Comparison of ENCODE assay signal across 27 cellular contexts in the genomic region with DNA sequence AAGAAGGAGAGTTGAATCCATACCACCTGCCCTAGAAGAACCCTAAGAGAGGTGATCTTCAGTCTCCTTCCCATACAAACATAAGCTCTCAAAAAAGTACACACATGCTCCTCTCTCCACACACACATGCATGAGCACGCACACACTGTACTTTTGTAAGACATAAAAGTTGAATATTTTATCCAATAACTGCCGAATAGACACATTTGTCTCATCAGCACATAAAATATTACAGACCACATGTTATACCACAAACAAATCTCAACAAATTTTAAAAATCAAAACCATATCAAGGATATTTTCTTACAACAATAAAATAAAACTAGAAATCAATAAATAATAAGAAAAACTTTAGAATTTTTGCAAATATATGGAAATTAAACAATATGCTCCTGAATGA. TPM values are rescaled to one million over a fixed set of nuclear protein-coding genes. Genes with fewer than 3 reads are reported as not detected.
A peak's percentile ranks its signal among the peaks of the same experiment; 100 is the strongest.
DNase-seq lines count a peak whose midpoint lies in the region; ATAC-seq, FAIRE-seq and TF ChIP-seq lines count a peak whose summit lies in the region.
"Had no signal": no experiment of that assay in that cellular context is flagged by ENCODE, and none has a peak within 500 bp of the region (broad histone marks: within the 10 kb centered on the region; RNA-seq: fewer than 3 reads in every experiment).

No MANE protein-coding gene starts in this region.

- no peak for TF ChIP-seq EP300 in HepG2 (IDR thresholded peaks at IDR 0.05; ENCODE audit: low read depth in 2 of 2, low read length in 2 of 2)
- TF ChIP-seq EP300 in HepG2 (CRISPR knock-in tag; IDR thresholded peaks at IDR 0.05; ENCODE audit: borderline replicate concordance): no peak
- no peak for TF ChIP-seq EP300 in K562 (IDR thresholded peaks at IDR 0.05; ENCODE audit: low read length)

- H3K4me3 ChIP-seq in HepG2 (replicated peaks in 1 of 3; ENCODE audit: insufficient read depth in 1 of 3, low read depth in 2 of 3, low read length in 3 of 3) (no peak overlapping the region), right lobe of liver (no peak overlapping the region), K562 (no peak overlapping the region)
- H3K4me3 ChIP-seq: GM23248 had no signal

- no peaks in the 10 kb centered on the region for H3K9me1 ChIP-seq in K562 (ENCODE audit: control insufficient read depth, insufficient read depth, low read length)

- TF ChIP-seq POLR2A in HepG2 (IDR thresholded peaks at IDR 0.05; ENCODE audit: insufficient read depth in 1 of 2, low read depth in 2 of 2, low read length in 2 of 2): no peak
- no peak for TF ChIP-seq POLR2A in right lobe of liver (IDR thresholded peaks at IDR 0.05)
- TF ChIP-seq POLR2A in K562 (conservative IDR thresholded peaks at IDR 0.05): no peak

- H3K79me2 ChIP-seq in HepG2 (ENCODE audit: insufficient read depth, low read length): no peaks in the 10 kb centered on the region
- H3K79me2 ChIP-seq in K562 (ENCODE audit: control insufficient read depth, insufficient read depth, low read length): no peaks in the 10 kb centered on the region

- in situ Hi-C loops in HepG2 (cut with HindIII; ENCODE audit: extremely low pct_ligation_motif_present, low pct_unique_long_range_greater_than_20kb): no loop called here
- in situ Hi-C loops in K562 (cut with MboI): no loop called here

- DNase-seq in HepG2 (ENCODE audit: low spot score) (no peak), right lobe of liver (no peak), K562 (ENCODE audit: extremely low read depth in 1 of 4, low spot score in 3 of 4) (no peak), GOT3 (lab: John Stamatoyannopoulos, UW) (no peak), NCI-H2196 (lab: John Stamatoyannopoulos, UW; ENCODE audit: unreplicated experiment) (no peak), NCI-H146 (lab: John Stamatoyannopoulos, UW) (no peak)
- DNase-seq: 8988T; ACHN; BE2C; C1 segment of cervical spinal cord; CD4-positive, CD25-positive, alpha-beta regulatory T cell; CD8-positive, alpha-beta memory T cell; COR-L47; DMS 273 treated with DMSO at 0.1 percent for 48 hours; DMS53; DND-41; EL; GM23248; H7; HFFc6; KBM-7 had no signal

- POLR2A ChIA-PET in HepG2 (lab: Yijun Ruan, JAX): no interaction called here
- POLR2A ChIA-PET in K562 (lab: Yijun Ruan, JAX): no interaction called here

- FAIRE-seq in HepG2 (lab: Jason Lieb, UNC) (no peak), K562 (lab: Jason Lieb, UNC) (no peak), islet of Langerhans (lab: Jason Lieb, UNC) (peak; percentile 73)
- FAIRE-seq: GM12891, GM19239 had no signal

- no peaks in the 10 kb centered on the region for H3K4me1 ChIP-seq in HepG2 (ENCODE audit: insufficient read depth, low read length)
- no peaks in the 10 kb centered on the region for H3K4me1 ChIP-seq in right lobe of liver
- H3K4me1 ChIP-seq in K562 (replicated peaks in 1 of 2; ENCODE audit: control insufficient read depth in 2 of 2, insufficient read depth in 2 of 2, low read length in 2 of 2): no peaks in the 10 kb centered on the region
- H3K4me1 ChIP-seq: BE2C had no signal

- H3K36me3 ChIP-seq in HepG2 (replicated peaks in 1 of 2; ENCODE audit: control insufficient read depth in 1 of 2, insufficient read depth in 2 of 2, low read length in 2 of 2): no peaks in the 10 kb centered on the region
- no peaks in the 10 kb centered on the region for H3K36me3 ChIP-seq in right lobe of liver
- H3K36me3 ChIP-seq in K562 (ENCODE audit: control insufficient read depth, insufficient read depth, low read length): no peaks in the 10 kb centered on the region
- H3K36me3 ChIP-seq: BE2C had no signal

- H3K27ac ChIP-seq in HepG2 (ENCODE audit: extremely low read length, insufficient read depth, low read length) (no peak overlapping the region), right lobe of liver (no peak overlapping the region), K562 (ENCODE audit: extremely low read depth, low read depth, low read length) (no peak overlapping the region)
- H3K27ac ChIP-seq: GM23248 had no signal

- BruUV-seq in HepG2 (replicated peaks; lab: Mats Ljungman, UMichigan) (no TSS peak), K562 (replicated peaks; lab: Mats Ljungman, UMichigan) (no TSS peak)

- H3K9me3 ChIP-seq in HepG2 (ENCODE audit: low read length) (no peaks in the 10 kb centered on the region), right lobe of liver (no peaks in the 10 kb centered on the region), K562 (replicated peaks; ENCODE audit: control insufficient read depth, insufficient read depth, low read depth, low read length) (no peaks in the 10 kb centered on the region)
- H3K9me3 ChIP-seq: BE2C had no signal

- H3K27me3 ChIP-seq in HepG2 (ENCODE audit: control insufficient read depth in 1 of 2, insufficient read depth in 2 of 2, low read length in 2 of 2) (no peaks in the 10 kb centered on the region), right lobe of liver (no peaks in the 10 kb centered on the region), K562 (ENCODE audit: control insufficient read depth in 2 of 2, insufficient read depth in 2 of 2, low read length in 2 of 2) (peaks cover 0 to 10% of the 10 kb centered on the region in 2 experiments; a peak in 4 of 5 replicates)
- H3K27me3 ChIP-seq: BE2C had no signal

- 21% methylated on average over 2 of the region's 2 CpGs for WGBS in HepG2 (ENCODE audit: low lambda C conversion rate)
- WGBS in right lobe of liver (ENCODE audit: insufficient coverage, low coverage, low lambda C conversion rate, missing lambda C conversion rate): 60% methylated on average over 2 of the region's 2 CpGs
- WGBS in K562 (ENCODE audit: insufficient coverage, low coverage, missing lambda C conversion rate): 3% methylated on average over 2 of the region's 2 CpGs

- H4K20me1 ChIP-seq in HepG2 (ENCODE audit: insufficient read depth, low read length) (no peaks in the 10 kb centered on the region), K562 (replicated peaks; ENCODE audit: control insufficient read depth, insufficient read depth, low read length) (no peaks in the 10 kb centered on the region)

- intact Hi-C loops in HepG2 (cut with micrococcal nuclease; ENCODE audit: unreplicated experiment): no loop called here
- intact Hi-C loops in right lobe of liver (cut with DNase I): no loop called here
- intact Hi-C loops in K562 (cut with micrococcal nuclease): no loop called here

- CTCF ChIA-PET in HepG2 (lab: Yijun Ruan, JAX; ENCODE audit: low intra/inter-chr PET ratio, low total read pairs) (no interaction called here), K562 (lab: Yijun Ruan, JAX; ENCODE audit: low intra/inter-chr PET ratio) (no interaction called here)

- H3K9ac ChIP-seq in HepG2 (ENCODE audit: insufficient read depth, low read depth, low read length) (no peak overlapping the region), K562 (ENCODE audit: insufficient read depth in 1 of 2, low read depth in 2 of 2, low read length in 2 of 2) (no peak overlapping the region)
- H3K9ac ChIP-seq: GM23248 had no signal

- TF ChIP-seq CTCF in HepG2 (CRISPR knock-in tag; IDR thresholded peaks at IDR 0.05) (no peak), right lobe of liver (IDR thresholded peaks at IDR 0.05) (no peak), K562 (IDR thresholded peaks at IDR 0.05 in 2 of 3, conservative IDR thresholded peaks at IDR 0.05 in 1 of 3; ENCODE audit: insufficient read depth in 2 of 3, low read depth in 1 of 3, low read length in 3 of 3) (no peak)

- no peak for TF ChIP-seq RAD21 in HepG2 (CRISPR knock-in tag; IDR thresholded peaks at IDR 0.05)
- TF ChIP-seq RAD21 in K562 (CRISPR knock-in tag; conservative IDR thresholded peaks at IDR 0.05 in 1 of 2, IDR thresholded peaks at IDR 0.05 in 1 of 2): no peak

- H3K4me2 ChIP-seq in HepG2 (ENCODE audit: low read depth, low read length) (no peak overlapping the region), K562 (ENCODE audit: insufficient read depth, low read length) (no peak overlapping the region)

- no peak for ATAC-seq in HepG2
- ATAC-seq in right lobe of liver: no peak
- ATAC-seq in K562: no peak
- ATAC-seq: HCT116 had no signal

- H2AFZ ChIP-seq in HepG2 (ENCODE audit: low read length) (no peak overlapping the region), K562 (ENCODE audit: low read depth, low read length) (no peak overlapping the region)
- H2AFZ ChIP-seq: GM23248 had no signal

RNA-seq across cellular contexts. Expression of a gene that starts 2.7 kb away (rescaled TPM):
- total RNA-seq in HepG2 (2016; rRNA removed; fragmentation: Illumina TruSeq; extraction: Trizol) (not detected in 2 replicates), right lobe of liver (not detected), K562 (2014; rRNA removed) (not detected in 2 replicates), K562 (2014; rRNA removed; fragmentation: Illumina TruSeq; extraction: Trizol) (not detected in 2 replicates), K562 (2015; rRNA removed; fragmentation: Illumina TruSeq; extraction: Trizol) (not detected in 2 replicates), K562 (2021) (not detected in 2 replicates)
- total RNA-seq in HepG2 (2016; cell fraction: cytosol; rRNA removed; fragmentation: Illumina TruSeq; extraction: Trizol; ENCODE audit: low read depth): not detected in 2 replicates
- not detected in 2 replicates for total RNA-seq in HepG2 (2016; cell fraction: insoluble cytoplasmic fraction; rRNA removed; fragmentation: Illumina TruSeq; extraction: Trizol)
- total RNA-seq in HepG2 (2016; cell fraction: membrane; rRNA removed; fragmentation: Illumina TruSeq; extraction: Trizol): not detected in 2 replicates
- total RNA-seq in HepG2 (2016; cell fraction: nucleus; rRNA removed; fragmentation: Illumina TruSeq; extraction: Trizol): not detected in 2 replicates
- polyA plus RNA-seq in HepG2 (2011; rRNA removed) (not detected in 2 replicates), K562 (2011; rRNA removed) (not detected in 2 replicates), K562 (2014; fragmentation: Illumina TruSeq; extraction: Trizol) (not detected in 2 replicates), K562 (2014; fragmentation: Nextera tagmentation; extraction: Ambion mirVana) (not detected), K562 (2014; rRNA removed) (not detected in 2 replicates)
- not detected in 2 replicates for polyA plus RNA-seq in HepG2 (2011; cell fraction: cytosol; rRNA removed)
- polyA plus RNA-seq in HepG2 (2011; cell fraction: nucleus; rRNA removed): not detected in 2 replicates
- not detected in 2 replicates for polyA plus RNA-seq in HepG2 (2012)
- polyA plus RNA-seq in HepG2 (2016; cell fraction: cytosol; fragmentation: Illumina TruSeq; extraction: Trizol; ENCODE audit: low read depth): not detected in 2 replicates
- polyA plus RNA-seq in HepG2 (2016; cell fraction: insoluble cytoplasmic fraction; fragmentation: Illumina TruSeq; extraction: Trizol; ENCODE audit: low read depth): not detected in 2 replicates
- not detected in 2 replicates for polyA plus RNA-seq in HepG2 (2016; cell fraction: membrane; fragmentation: Illumina TruSeq; extraction: Trizol; ENCODE audit: low read depth)
- not detected in 2 replicates for polyA plus RNA-seq in HepG2 (2016; cell fraction: nucleus; fragmentation: Illumina TruSeq; extraction: Trizol; ENCODE audit: insufficient read depth, low read depth)
- not detected in 2 replicates for polyA minus RNA-seq in HepG2 (2011; rRNA and poly(A)+ RNA removed; ENCODE audit: low replicate concordance)
- not detected in 2 replicates for polyA minus RNA-seq in HepG2 (2011; cell fraction: cytosol; rRNA and poly(A)+ RNA removed)
- polyA minus RNA-seq in HepG2 (2011; cell fraction: nucleus; rRNA and poly(A)+ RNA removed): not detected in 2 replicates
- total RNA-seq in K562 (2011; cell fraction: chromatin; rRNA removed; ENCODE audit: low replicate concordance): not detected in 2 replicates
- total RNA-seq in K562 (2011; cell fraction: nucleolus; rRNA removed): not detected in 2 replicates
- total RNA-seq in K562 (2011; cell fraction: nucleoplasm; rRNA removed): not detected in 2 replicates
- polyA plus RNA-seq in K562 (2011; cell fraction: cytosol; rRNA removed): not detected in 2 replicates
- polyA plus RNA-seq in K562 (2011; cell fraction: nucleus; rRNA removed): not detected in 2 replicates
- not detected in 2 replicates for polyA plus RNA-seq in K562 (2012)
- not detected in 2 replicates for polyA minus RNA-seq in K562 (2011; rRNA and poly(A)+ RNA removed)
- polyA minus RNA-seq in K562 (2011; cell fraction: cytosol; rRNA and poly(A)+ RNA removed): not detected in 2 replicates
- polyA minus RNA-seq in K562 (2011; cell fraction: nucleus; rRNA and poly(A)+ RNA removed): not detected in 2 replicates
- total RNA-seq: CD4-positive, CD25-positive, alpha-beta regulatory T cell; CD8-positive, alpha-beta memory T cell; G401; GM23248; H7; HFFc6; HT-29 had no signal
- polyA plus RNA-seq: CD4-positive, CD25-positive, alpha-beta regulatory T cell; CD8-positive, alpha-beta memory T cell; GM23248 had no signal

RNA-seq across cellular contexts. Expression of a gene that starts 15.0 kb away (rescaled TPM):
- total RNA-seq in HepG2 (2016; rRNA removed; fragmentation: Illumina TruSeq; extraction: Trizol) (not detected in 2 replicates), right lobe of liver (under 1 TPM in 1 of 6 experiments, not detected in 5; 0.31 TPM), K562 (2014; rRNA removed) (not detected in 2 replicates), K562 (2014; rRNA removed; fragmentation: Illumina TruSeq; extraction: Trizol) (not detected in 2 replicates), K562 (2015; rRNA removed; fragmentation: Illumina TruSeq; extraction: Trizol) (not detected in 2 replicates), K562 (2021) (not detected in 2 replicates)
- total RNA-seq in HepG2 (2016; cell fraction: cytosol; rRNA removed; fragmentation: Illumina TruSeq; extraction: Trizol; ENCODE audit: low read depth): not detected in 2 replicates
- not detected in 2 replicates for total RNA-seq in HepG2 (2016; cell fraction: insoluble cytoplasmic fraction; rRNA removed; fragmentation: Illumina TruSeq; extraction: Trizol)
- total RNA-seq in HepG2 (2016; cell fraction: membrane; rRNA removed; fragmentation: Illumina TruSeq; extraction: Trizol): not detected in 2 replicates
- not detected in 2 replicates for total RNA-seq in HepG2 (2016; cell fraction: nucleus; rRNA removed; fragmentation: Illumina TruSeq; extraction: Trizol)
- polyA plus RNA-seq in HepG2 (2011; rRNA removed) (not detected in 2 replicates), K562 (2011; rRNA removed) (not detected in 2 replicates), K562 (2014; fragmentation: Illumina TruSeq; extraction: Trizol) (not detected in 2 replicates), K562 (2014; fragmentation: Nextera tagmentation; extraction: Ambion mirVana) (not detected), K562 (2014; rRNA removed) (not detected in 2 replicates)
- not detected in 2 replicates for polyA plus RNA-seq in HepG2 (2011; cell fraction: cytosol; rRNA removed)
- polyA plus RNA-seq in HepG2 (2011; cell fraction: nucleus; rRNA removed): not detected in 2 replicates
- polyA plus RNA-seq in HepG2 (2012): not detected in 2 replicates
- not detected in 2 replicates for polyA plus RNA-seq in HepG2 (2016; cell fraction: cytosol; fragmentation: Illumina TruSeq; extraction: Trizol; ENCODE audit: low read depth)
- polyA plus RNA-seq in HepG2 (2016; cell fraction: insoluble cytoplasmic fraction; fragmentation: Illumina TruSeq; extraction: Trizol; ENCODE audit: low read depth): not detected in 2 replicates
- polyA plus RNA-seq in HepG2 (2016; cell fraction: membrane; fragmentation: Illumina TruSeq; extraction: Trizol; ENCODE audit: low read depth): not detected in 2 replicates
- not detected in 2 replicates for polyA plus RNA-seq in HepG2 (2016; cell fraction: nucleus; fragmentation: Illumina TruSeq; extraction: Trizol; ENCODE audit: insufficient read depth, low read depth)
- polyA minus RNA-seq in HepG2 (2011; rRNA and poly(A)+ RNA removed; ENCODE audit: low replicate concordance): not detected in 2 replicates
- not detected in 2 replicates for polyA minus RNA-seq in HepG2 (2011; cell fraction: cytosol; rRNA and poly(A)+ RNA removed)
- polyA minus RNA-seq in HepG2 (2011; cell fraction: nucleus; rRNA and poly(A)+ RNA removed): not detected in 2 replicates
- not detected in 2 replicates for total RNA-seq in K562 (2011; cell fraction: chromatin; rRNA removed; ENCODE audit: low replicate concordance)
- not detected in 2 replicates for total RNA-seq in K562 (2011; cell fraction: nucleolus; rRNA removed)
- total RNA-seq in K562 (2011; cell fraction: nucleoplasm; rRNA removed): not detected in 2 replicates
- polyA plus RNA-seq in K562 (2011; cell fraction: cytosol; rRNA removed): 0.09 TPM in 1 of 2 replicates, not detected in the other
- polyA plus RNA-seq in K562 (2011; cell fraction: nucleus; rRNA removed): not detected in 2 replicates
- 0.11 TPM in 1 of 2 replicates, not detected in the other for polyA plus RNA-seq in K562 (2012)
- polyA minus RNA-seq in K562 (2011; rRNA and poly(A)+ RNA removed): not detected in 2 replicates
- polyA minus RNA-seq in K562 (2011; cell fraction: cytosol; rRNA and poly(A)+ RNA removed): not detected in 2 replicates
- not detected in 2 replicates for polyA minus RNA-seq in K562 (2011; cell fraction: nucleus; rRNA and poly(A)+ RNA removed)
- total RNA-seq: CD4-positive, CD25-positive, alpha-beta regulatory T cell; CD8-positive, alpha-beta memory T cell; G401; GM23248; H7; HFFc6 had no signal
- polyA plus RNA-seq: CD4-positive, CD25-positive, alpha-beta regulatory T cell; CD8-positive, alpha-beta memory T cell; GM23248 had no signal

RNA-seq across cellular contexts. Expression of a gene that starts 16.1 kb away (rescaled TPM):
- total RNA-seq in HepG2 (2016; rRNA removed; fragmentation: Illumina TruSeq; extraction: Trizol): not detected in 2 replicates
- not detected in 2 replicates for total RNA-seq in HepG2 (2016; cell fraction: cytosol; rRNA removed; fragmentation: Illumina TruSeq; extraction: Trizol; ENCODE audit: low read depth)
- not detected in 2 replicates for total RNA-seq in HepG2 (2016; cell fraction: insoluble cytoplasmic fraction; rRNA removed; fragmentation: Illumina TruSeq; extraction: Trizol)
- total RNA-seq in HepG2 (2016; cell fraction: membrane; rRNA removed; fragmentation: Illumina TruSeq; extraction: Trizol): not detected in 2 replicates
- total RNA-seq in HepG2 (2016; cell fraction: nucleus; rRNA removed; fragmentation: Illumina TruSeq; extraction: Trizol): not detected in 2 replicates
- not detected in 2 replicates for polyA plus RNA-seq in HepG2 (2011; rRNA removed)
- not detected in 2 replicates for polyA plus RNA-seq in HepG2 (2011; cell fraction: cytosol; rRNA removed)
- not detected in 2 replicates for polyA plus RNA-seq in HepG2 (2011; cell fraction: nucleus; rRNA removed)
- polyA plus RNA-seq in HepG2 (2012): not detected in 2 replicates
- polyA plus RNA-seq in HepG2 (2016; cell fraction: cytosol; fragmentation: Illumina TruSeq; extraction: Trizol; ENCODE audit: low read depth): not detected in 2 replicates
- polyA plus RNA-seq in HepG2 (2016; cell fraction: insoluble cytoplasmic fraction; fragmentation: Illumina TruSeq; extraction: Trizol; ENCODE audit: low read depth): not detected in 2 replicates
- not detected in 2 replicates for polyA plus RNA-seq in HepG2 (2016; cell fraction: membrane; fragmentation: Illumina TruSeq; extraction: Trizol; ENCODE audit: low read depth)
- not detected in 2 replicates for polyA plus RNA-seq in HepG2 (2016; cell fraction: nucleus; fragmentation: Illumina TruSeq; extraction: Trizol; ENCODE audit: insufficient read depth, low read depth)
- polyA minus RNA-seq in HepG2 (2011; rRNA and poly(A)+ RNA removed; ENCODE audit: low replicate concordance): not detected in 2 replicates
- polyA minus RNA-seq in HepG2 (2011; cell fraction: cytosol; rRNA and poly(A)+ RNA removed): not detected in 2 replicates
- polyA minus RNA-seq in HepG2 (2011; cell fraction: nucleus; rRNA and poly(A)+ RNA removed): not detected in 2 replicates
- total RNA-seq in right lobe of liver: not detected
- not detected in 2 replicates for total RNA-seq in K562 (2011; cell fraction: chromatin; rRNA removed; ENCODE audit: low replicate concordance)
- total RNA-seq in K562 (2011; cell fraction: nucleolus; rRNA removed): not detected in 2 replicates
- total RNA-seq in K562 (2011; cell fraction: nucleoplasm; rRNA removed): not detected in 2 replicates
- total RNA-seq in K562 (2014; rRNA removed): not detected in 2 replicates
- total RNA-seq in K562 (2014; rRNA removed; fragmentation: Illumina TruSeq; extraction: Trizol): not detected in 2 replicates
- total RNA-seq in K562 (2015; rRNA removed; fragmentation: Illumina TruSeq; extraction: Trizol): not detected in 2 replicates
- not detected in 2 replicates for total RNA-seq in K562 (2021)
- polyA plus RNA-seq in K562 (2011; rRNA removed): not detected in 2 replicates
- not detected in 2 replicates for polyA plus RNA-seq in K562 (2011; cell fraction: cytosol; rRNA removed)
- polyA plus RNA-seq in K562 (2011; cell fraction: nucleus; rRNA removed): not detected in 2 replicates
- not detected in 2 replicates for polyA plus RNA-seq in K562 (2012)
- polyA plus RNA-seq in K562 (2014; fragmentation: Illumina TruSeq; extraction: Trizol): not detected in 2 replicates
- not detected for polyA plus RNA-seq in K562 (2014; fragmentation: Nextera tagmentation; extraction: Ambion mirVana)
- polyA plus RNA-seq in K562 (2014; rRNA removed): not detected in 2 replicates
- not detected in 2 replicates for polyA minus RNA-seq in K562 (2011; rRNA and poly(A)+ RNA removed)
- polyA minus RNA-seq in K562 (2011; cell fraction: cytosol; rRNA and poly(A)+ RNA removed): not detected in 2 replicates
- polyA minus RNA-seq in K562 (2011; cell fraction: nucleus; rRNA and poly(A)+ RNA removed): not detected in 2 replicates
- total RNA-seq: CD4-positive, CD25-positive, alpha-beta regulatory T cell; CD8-positive, alpha-beta memory T cell; G401; GM23248; H7; HFFc6; HT-29 had no signal
- polyA plus RNA-seq: CD4-positive, CD25-positive, alpha-beta regulatory T cell; CD8-positive, alpha-beta memory T cell; GM23248 had no signal

RNA-seq across cellular contexts. Expression of a gene that starts 39.6 kb away (rescaled TPM):
- total RNA-seq in HepG2 (2016; rRNA removed; fragmentation: Illumina TruSeq; extraction: Trizol) (not detected in 2 replicates), right lobe of liver (not detected), K562 (2014; rRNA removed) (not detected in 2 replicates), K562 (2014; rRNA removed; fragmentation: Illumina TruSeq; extraction: Trizol) (not detected in 2 replicates), K562 (2015; rRNA removed; fragmentation: Illumina TruSeq; extraction: Trizol) (not detected in 2 replicates), K562 (2021) (not detected in 2 replicates)
- not detected in 2 replicates for total RNA-seq in HepG2 (2016; cell fraction: cytosol; rRNA removed; fragmentation: Illumina TruSeq; extraction: Trizol; ENCODE audit: low read depth)
- total RNA-seq in HepG2 (2016; cell fraction: insoluble cytoplasmic fraction; rRNA removed; fragmentation: Illumina TruSeq; extraction: Trizol): not detected in 2 replicates
- not detected in 2 replicates for total RNA-seq in HepG2 (2016; cell fraction: membrane; rRNA removed; fragmentation: Illumina TruSeq; extraction: Trizol)
- not detected in 2 replicates for total RNA-seq in HepG2 (2016; cell fraction: nucleus; rRNA removed; fragmentation: Illumina TruSeq; extraction: Trizol)
- polyA plus RNA-seq in HepG2 (2011; rRNA removed) (not detected in 2 replicates), K562 (2011; rRNA removed) (not detected in 2 replicates), K562 (2014; fragmentation: Illumina TruSeq; extraction: Trizol) (not detected in 2 replicates), K562 (2014; fragmentation: Nextera tagmentation; extraction: Ambion mirVana) (not detected), K562 (2014; rRNA removed) (not detected in 2 replicates)
- not detected in 2 replicates for polyA plus RNA-seq in HepG2 (2011; cell fraction: cytosol; rRNA removed)
- polyA plus RNA-seq in HepG2 (2011; cell fraction: nucleus; rRNA removed): not detected in 2 replicates
- polyA plus RNA-seq in HepG2 (2012): not detected in 2 replicates
- polyA plus RNA-seq in HepG2 (2016; cell fraction: cytosol; fragmentation: Illumina TruSeq; extraction: Trizol; ENCODE audit: low read depth): not detected in 2 replicates
- polyA plus RNA-seq in HepG2 (2016; cell fraction: insoluble cytoplasmic fraction; fragmentation: Illumina TruSeq; extraction: Trizol; ENCODE audit: low read depth): not detected in 2 replicates
- not detected in 2 replicates for polyA plus RNA-seq in HepG2 (2016; cell fraction: membrane; fragmentation: Illumina TruSeq; extraction: Trizol; ENCODE audit: low read depth)
- not detected in 2 replicates for polyA plus RNA-seq in HepG2 (2016; cell fraction: nucleus; fragmentation: Illumina TruSeq; extraction: Trizol; ENCODE audit: insufficient read depth, low read depth)
- polyA minus RNA-seq in HepG2 (2011; rRNA and poly(A)+ RNA removed; ENCODE audit: low replicate concordance): not detected in 2 replicates
- not detected in 2 replicates for polyA minus RNA-seq in HepG2 (2011; cell fraction: cytosol; rRNA and poly(A)+ RNA removed)
- polyA minus RNA-seq in HepG2 (2011; cell fraction: nucleus; rRNA and poly(A)+ RNA removed): not detected in 2 replicates
- not detected in 2 replicates for total RNA-seq in K562 (2011; cell fraction: chromatin; rRNA removed; ENCODE audit: low replicate concordance)
- total RNA-seq in K562 (2011; cell fraction: nucleolus; rRNA removed): not detected in 2 replicates
- not detected in 2 replicates for total RNA-seq in K562 (2011; cell fraction: nucleoplasm; rRNA removed)
- polyA plus RNA-seq in K562 (2011; cell fraction: cytosol; rRNA removed): not detected in 2 replicates
- polyA plus RNA-seq in K562 (2011; cell fraction: nucleus; rRNA removed): not detected in 2 replicates
- polyA plus RNA-seq in K562 (2012): not detected in 2 replicates
- not detected in 2 replicates for polyA minus RNA-seq in K562 (2011; rRNA and poly(A)+ RNA removed)
- not detected in 2 replicates for polyA minus RNA-seq in K562 (2011; cell fraction: cytosol; rRNA and poly(A)+ RNA removed)
- not detected in 2 replicates for polyA minus RNA-seq in K562 (2011; cell fraction: nucleus; rRNA and poly(A)+ RNA removed)
- total RNA-seq: CD4-positive, CD25-positive, alpha-beta regulatory T cell; CD8-positive, alpha-beta memory T cell; G401; GM23248; H7; HFFc6; HT-29 had no signal
- polyA plus RNA-seq: CD4-positive, CD25-positive, alpha-beta regulatory T cell; CD8-positive, alpha-beta memory T cell; GM23248 had no signal

RNA-seq across cellular contexts. Expression of a gene that starts 44.4 kb away (rescaled TPM):
- not detected in 2 replicates for total RNA-seq in HepG2 (2016; rRNA removed; fragmentation: Illumina TruSeq; extraction: Trizol)
- not detected in 2 replicates for total RNA-seq in HepG2 (2016; cell fraction: cytosol; rRNA removed; fragmentation: Illumina TruSeq; extraction: Trizol; ENCODE audit: low read depth)
- not detected in 2 replicates for total RNA-seq in HepG2 (2016; cell fraction: insoluble cytoplasmic fraction; rRNA removed; fragmentation: Illumina TruSeq; extraction: Trizol)
- not detected in 2 replicates for total RNA-seq in HepG2 (2016; cell fraction: membrane; rRNA removed; fragmentation: Illumina TruSeq; extraction: Trizol)
- total RNA-seq in HepG2 (2016; cell fraction: nucleus; rRNA removed; fragmentation: Illumina TruSeq; extraction: Trizol): not detected in 2 replicates
- polyA plus RNA-seq in HepG2 (2011; rRNA removed): not detected in 2 replicates
- not detected in 2 replicates for polyA plus RNA-seq in HepG2 (2011; cell fraction: cytosol; rRNA removed)
- not detected in 2 replicates for polyA plus RNA-seq in HepG2 (2011; cell fraction: nucleus; rRNA removed)
- polyA plus RNA-seq in HepG2 (2012): not detected in 2 replicates
- polyA plus RNA-seq in HepG2 (2016; cell fraction: cytosol; fragmentation: Illumina TruSeq; extraction: Trizol; ENCODE audit: low read depth): not detected in 2 replicates
- polyA plus RNA-seq in HepG2 (2016; cell fraction: insoluble cytoplasmic fraction; fragmentation: Illumina TruSeq; extraction: Trizol; ENCODE audit: low read depth): not detected in 2 replicates
- polyA plus RNA-seq in HepG2 (2016; cell fraction: membrane; fragmentation: Illumina TruSeq; extraction: Trizol; ENCODE audit: low read depth): not detected in 2 replicates
- polyA plus RNA-seq in HepG2 (2016; cell fraction: nucleus; fragmentation: Illumina TruSeq; extraction: Trizol; ENCODE audit: insufficient read depth, low read depth): not detected in 2 replicates
- polyA minus RNA-seq in HepG2 (2011; rRNA and poly(A)+ RNA removed; ENCODE audit: low replicate concordance): not detected in 2 replicates
- polyA minus RNA-seq in HepG2 (2011; cell fraction: cytosol; rRNA and poly(A)+ RNA removed): not detected in 2 replicates
- not detected in 2 replicates for polyA minus RNA-seq in HepG2 (2011; cell fraction: nucleus; rRNA and poly(A)+ RNA removed)
- not detected for total RNA-seq in right lobe of liver
- not detected in 2 replicates for total RNA-seq in K562 (2011; cell fraction: chromatin; rRNA removed; ENCODE audit: low replicate concordance)
- total RNA-seq in K562 (2011; cell fraction: nucleolus; rRNA removed): not detected in 2 replicates
- total RNA-seq in K562 (2011; cell fraction: nucleoplasm; rRNA removed): not detected in 2 replicates
- total RNA-seq in K562 (2014; rRNA removed): not detected in 2 replicates
- not detected in 2 replicates for total RNA-seq in K562 (2014; rRNA removed; fragmentation: Illumina TruSeq; extraction: Trizol)
- not detected in 2 replicates for total RNA-seq in K562 (2015; rRNA removed; fragmentation: Illumina TruSeq; extraction: Trizol)
- total RNA-seq in K562 (2021): not detected in 2 replicates
- polyA plus RNA-seq in K562 (2011; rRNA removed): not detected in 2 replicates
- not detected in 2 replicates for polyA plus RNA-seq in K562 (2011; cell fraction: cytosol; rRNA removed)
- polyA plus RNA-seq in K562 (2011; cell fraction: nucleus; rRNA removed): not detected in 2 replicates
- polyA plus RNA-seq in K562 (2012): not detected in 2 replicates
- polyA plus RNA-seq in K562 (2014; fragmentation: Illumina TruSeq; extraction: Trizol): not detected in 2 replicates
- polyA plus RNA-seq in K562 (2014; fragmentation: Nextera tagmentation; extraction: Ambion mirVana): not detected
- polyA plus RNA-seq in K562 (2014; rRNA removed): not detected in 2 replicates
- polyA minus RNA-seq in K562 (2011; rRNA and poly(A)+ RNA removed): not detected in 2 replicates
- polyA minus RNA-seq in K562 (2011; cell fraction: cytosol; rRNA and poly(A)+ RNA removed): not detected in 2 replicates
- not detected in 2 replicates for polyA minus RNA-seq in K562 (2011; cell fraction: nucleus; rRNA and poly(A)+ RNA removed)
- total RNA-seq: CD4-positive, CD25-positive, alpha-beta regulatory T cell; CD8-positive, alpha-beta memory T cell; G401; GM23248; H7; HFFc6 had no signal
- polyA plus RNA-seq: CD4-positive, CD25-positive, alpha-beta regulatory T cell; CD8-positive, alpha-beta memory T cell; GM23248 had no signal
